In genomic region chr1:227731696-227732585, GRCh38 we compare ENCODE assay signal across 21 cellular contexts.
"Had no signal": no experiment of that assay in that cellular context is flagged by ENCODE, and none has a peak within 500 bp of the region (broad histone marks: within the 10 kb centered on the region; RNA-seq: fewer than 3 reads in every experiment).

No MANE protein-coding gene starts in this region.

- H3K4me2 ChIP-seq: neural progenitor cell had no signal

- H3K27ac Mint-ChIP-seq: activated B cell treated with CpG ODN at 0.5 μM for 24 hours; activated naive CD8-positive, alpha-beta T cell treated with anti-CD3 and anti-CD28 coated beads, Interleukin-2, amount 50 U/mL, for 24 hours; activated T-helper 17 cell treated with anti-CD3 and anti-CD28 coated beads, Interleukin-2, amount 50 U/mL, for 72 hours; dendritic cell treated with granulocyte-macrophage colony-stimulating factor and Interleukin-4, amounts not matched to agents 40 ng/mL and 50 ng/mL, for 4 days; neural progenitor cell; T-helper 2 cell treated with Interferon-gamma antibody and Interleukin-4, amounts not matched to agents 5 μg/mL and 100 μg/mL, for 36 hours had no signal

- H3K4me3 ChIP-seq: lung, neural progenitor cell, tibial artery, uterus had no signal

- DNase-seq: activated B cell treated with CpG ODN at 0.5 μM for 24 hours; activated CD4-positive, alpha-beta T cell treated with anti-CD3 and anti-CD28 coated beads for 48 hours; activated naive CD4-positive, alpha-beta T cell treated with Interleukin-2 at 50 U/mL for 16 hours; activated naive CD8-positive, alpha-beta T cell treated with anti-CD3 and anti-CD28 coated beads, Interleukin-2, amount 50 U/mL, for 24 hours; aorta; cerebellar nuclear complex; effector memory CD8-positive, alpha-beta T cell; foreskin keratinocyte; head of caudate nucleus; midbrain; stimulated activated CD4-positive, alpha-beta T cell treated with anti-CD3 and anti-CD28 coated beads, Interleukin-15, amount 100 ng/mL, for 24 hours; stimulated activated CD4-positive, alpha-beta T cell treated with anti-CD3 and anti-CD28 coated beads, Interleukin-4, amount 100 ng/mL, for 1 hour; stimulated activated naive B cell treated with anti-CD40 and anti-IgM and Interleukin-4, amounts not matched to agents 10 μg/mL and 1 μg/mL and 100 μg/mL, for 72 hours; uterus had no signal

- H3K4me3 Mint-ChIP-seq: activated B cell treated with CpG ODN at 0.5 μM for 24 hours; dendritic cell treated with granulocyte-macrophage colony-stimulating factor and Interleukin-4, amounts not matched to agents 40 ng/mL and 50 ng/mL, for 4 days had no signal

- H3K36me3 Mint-ChIP-seq: neural progenitor cell had no signal

- H3K27ac ChIP-seq: foreskin keratinocyte, neural progenitor cell, parathyroid adenoma, tibial artery had no signal

- H3K27me3 ChIP-seq: foreskin keratinocyte, neural progenitor cell, tibial artery, uterus had no signal

- H3K27me3 Mint-ChIP-seq: activated B cell treated with CpG ODN at 0.5 μM for 24 hours; activated T-helper 17 cell treated with anti-CD3 and anti-CD28 coated beads, Interleukin-2, amount 50 U/mL, for 72 hours; effector memory CD8-positive, alpha-beta T cell had no signal

- ATAC-seq: activated naive CD8-positive, alpha-beta T cell treated with anti-CD3 and anti-CD28 coated beads, Interleukin-2, amount 50 U/mL, for 24 hours; activated T-helper 17 cell treated with anti-CD3 and anti-CD28 coated beads, Interleukin-2, amount 50 U/mL, for 72 hours; effector memory CD8-positive, alpha-beta T cell; foreskin keratinocyte; stimulated activated naive B cell treated with anti-CD40 and anti-IgM and Interleukin-4, amounts not matched to agents 10 μg/mL and 1 μg/mL and 100 μg/mL, for 72 hours had no signal

- H2AFZ ChIP-seq: neural progenitor cell, parathyroid adenoma had no signal

- H3K9me3 Mint-ChIP-seq: activated B cell treated with CpG ODN at 0.5 μM for 24 hours; activated naive CD8-positive, alpha-beta T cell treated with anti-CD3 and anti-CD28 coated beads, Interleukin-2, amount 50 U/mL, for 24 hours; activated T-helper 17 cell treated with anti-CD3 and anti-CD28 coated beads, Interleukin-2, amount 50 U/mL, for 72 hours; dendritic cell treated with granulocyte-macrophage colony-stimulating factor and Interleukin-4, amounts not matched to agents 40 ng/mL and 50 ng/mL, for 4 days; effector memory CD8-positive, alpha-beta T cell; neural progenitor cell; T-helper 2 cell treated with Interferon-gamma antibody and Interleukin-4, amounts not matched to agents 5 μg/mL and 100 μg/mL, for 36 hours had no signal

- H3K9ac ChIP-seq: neural progenitor cell, parathyroid adenoma had no signal

- H3K9me3 ChIP-seq: tibial artery, uterus had no signal

- H3K36me3 ChIP-seq: neural progenitor cell, uterus had no signal
